Comparison of ENCODE assay signal across 22 cellular contexts in genomic region chr11:30454108-30454507, GRCh38.
A peak's percentile ranks its signal among the peaks of the same experiment; 100 is the strongest.
DNase-seq lines count a peak whose midpoint lies in the region; ATAC-seq and TF ChIP-seq lines count a peak whose summit lies in the region.
"Had no signal": no experiment of that assay in that cellular context is flagged by ENCODE, and none has a peak within 500 bp of the region (broad histone marks: within the 10 kb centered on the region; RNA-seq: fewer than 3 reads in every experiment).

No MANE protein-coding gene starts in this region.

- CTCF ChIA-PET in OCI-LY7 (lab: Charles Lee; ENCODE audit: unreplicated experiment) = no interaction called here

- H3K27me3 Mint-ChIP-seq in activated naive CD8-positive, alpha-beta T cell treated with anti-CD3 and anti-CD28 coated beads, Interleukin-2, amount 50 U/mL, for 24 hours = peaks cover 4% of the 10 kb centered on the region
- H3K27me3 Mint-ChIP-seq: progenitor cell of endocrine pancreas had no signal

- H3K4me1 Mint-ChIP-seq in activated naive CD8-positive, alpha-beta T cell treated with anti-CD3 and anti-CD28 coated beads, Interleukin-2, amount 50 U/mL, for 24 hours = no peaks in the 10 kb centered on the region
- H3K4me1 Mint-ChIP-seq: activated CD4-positive, alpha-beta T cell treated with anti-CD3 and anti-CD28 coated beads for 36 hours had no signal

- H3K4me3 Mint-ChIP-seq in activated naive CD8-positive, alpha-beta T cell treated with anti-CD3 and anti-CD28 coated beads, Interleukin-2, amount 50 U/mL, for 24 hours = no peak overlapping the region
- H3K4me3 Mint-ChIP-seq: activated CD4-positive, alpha-beta T cell treated with anti-CD3 and anti-CD28 coated beads for 36 hours had no signal

- H2AFZ ChIP-seq in OCI-LY7 (ENCODE audit: low read length) = no peak overlapping the region

- H3K27ac Mint-ChIP-seq in activated naive CD8-positive, alpha-beta T cell treated with anti-CD3 and anti-CD28 coated beads, Interleukin-2, amount 50 U/mL, for 24 hours = no peak overlapping the region
- H3K27ac Mint-ChIP-seq: activated CD4-positive, alpha-beta T cell treated with anti-CD3 and anti-CD28 coated beads for 36 hours; progenitor cell of endocrine pancreas had no signal

- ATAC-seq in GM21529 (IDR thresholded peaks at IDR 0.05; ENCODE audit: unreplicated experiment) = no peak
- ATAC-seq in activated naive CD8-positive, alpha-beta T cell treated with anti-CD3 and anti-CD28 coated beads, Interleukin-2, amount 50 U/mL, for 24 hours = no peak
- ATAC-seq: activated CD4-positive, alpha-beta T cell treated with anti-CD3 and anti-CD28 coated beads for 36 hours; Panc1 had no signal

- H3K9me2 ChIP-seq in OCI-LY7 (ENCODE audit: insufficient read depth, low read length) = no peaks in the 10 kb centered on the region

- H3K4me2 ChIP-seq in OCI-LY7 (ENCODE audit: low read length) = 0 out of 2 replicates have a peak overlapping the region, but pooled peaks have one; percentile 16

- no peak overlapping the region for H3K4me3 ChIP-seq in HUES48 (ENCODE audit: low read depth, low read length)
- no peak overlapping the region for H3K4me3 ChIP-seq in OCI-LY7 (ENCODE audit: low read depth, low read length, poor library complexity, severe bottlenecking)
- H3K4me3 ChIP-seq: colonic mucosa, SJCRH30 had no signal

- BruUV-seq in OCI-LY7 (replicated peaks; lab: Mats Ljungman, UMichigan) = no TSS peak

- POLR2A ChIA-PET in OCI-LY7 (lab: Charles Lee) = no interaction called here

- no peaks in the 10 kb centered on the region for H3K36me3 ChIP-seq in HUES48 (ENCODE audit: control insufficient read depth, insufficient read depth, low read length)
- no peaks in the 10 kb centered on the region for H3K36me3 ChIP-seq in OCI-LY7 (ENCODE audit: insufficient read depth, low read length)
- H3K36me3 ChIP-seq: colonic mucosa, SJCRH30 had no signal

- no peaks in the 10 kb centered on the region for H3K9me3 Mint-ChIP-seq in activated naive CD8-positive, alpha-beta T cell treated with anti-CD3 and anti-CD28 coated beads, Interleukin-2, amount 50 U/mL, for 24 hours

- no peaks in the 10 kb centered on the region; the same call in 1 of the 2 replicates for H3K27me3 ChIP-seq in HUES48 (ENCODE audit: control insufficient read depth, insufficient read depth, low read length)
- H3K27me3 ChIP-seq: colonic mucosa, SJCRH30 had no signal

- H3K27ac ChIP-seq in HUES48 (ENCODE audit: low read depth, low read length) = peak overlapping the region; percentile 53
- no peak overlapping the region for H3K27ac ChIP-seq in OCI-LY7 (ENCODE audit: low read depth, low read length, poor library complexity, severe bottlenecking)
- H3K27ac ChIP-seq: C4-2B, colonic mucosa, SJCRH30 had no signal

- H3K79me2 ChIP-seq in OCI-LY7 (ENCODE audit: insufficient read depth, low read depth, low read length) = no peaks in the 10 kb centered on the region

- no peaks in the 10 kb centered on the region for H3K36me3 Mint-ChIP-seq in activated naive CD8-positive, alpha-beta T cell treated with anti-CD3 and anti-CD28 coated beads, Interleukin-2, amount 50 U/mL, for 24 hours (ENCODE audit: low read depth)

- peak; percentile 16 for DNase-seq in COR-L47 (lab: John Stamatoyannopoulos, UW)
- peak; percentile 2 for DNase-seq in OCI-LY7 (ENCODE audit: low spot score)
- DNase-seq in left kidney (ENCODE audit: low read depth, low spot score) = peak; percentile 59
- no peak for DNase-seq in GOT3 (lab: John Stamatoyannopoulos, UW)
- no peak for DNase-seq in NCI-H146 (lab: John Stamatoyannopoulos, UW)
- no peak for DNase-seq in activated naive CD8-positive, alpha-beta T cell treated with anti-CD3 and anti-CD28 coated beads, Interleukin-2, amount 50 U/mL, for 24 hours
- DNase-seq: activated CD4-positive, alpha-beta T cell treated with anti-CD3 and anti-CD28 coated beads for 36 hours; activated naive CD4-positive, alpha-beta T cell treated with Interleukin-2 at 50 U/mL for 16 hours; activated T-cell treated with anti-CD3 and anti-CD28 coated beads, Interleukin-2, amount 50 U/mL, for 48 hours; amniotic stem cell; colonic mucosa; HCEC 1CT; NCI-H1105; NCI-H2171 treated with DMSO at 0.1 percent for 48 hours; NK-92 treated with Interleukin-12 subunit alpha and Interleukin-12 subunit beta, amount 100 ng/mL, for 24 hours; SJCRH30; T-helper 1 cell had no signal

- intact Hi-C loops in OCI-LY7 (cut with micrococcal nuclease; ENCODE audit: unreplicated experiment) = no loop called here

- H4K20me1 ChIP-seq in OCI-LY7 (ENCODE audit: insufficient read depth, low read length) = no peaks in the 10 kb centered on the region

- H3K9ac ChIP-seq in HUES48 (ENCODE audit: low read depth, low read length) = no peak overlapping the region

- H3K4me1 ChIP-seq in HUES48 (ENCODE audit: control insufficient read depth, insufficient read depth, low read length) (peaks cover 61% of the 10 kb centered on the region), OCI-LY7 (ENCODE audit: insufficient read depth, low read length, poor library complexity, severe bottlenecking) (no peaks in the 10 kb centered on the region)
- H3K4me1 ChIP-seq: colonic mucosa, SJCRH30 had no signal

- no peak for TF ChIP-seq CTCF in OCI-LY7 (conservative IDR thresholded peaks at IDR 0.05; ENCODE audit: low read length)

- H3K9me3 ChIP-seq in HUES48 (ENCODE audit: control insufficient read depth, insufficient read depth, low read length) (no peaks in the 10 kb centered on the region), OCI-LY7 (ENCODE audit: low read length) (no peaks in the 10 kb centered on the region)
- H3K9me3 ChIP-seq: colonic mucosa, SJCRH30 had no signal

Comparison
In these comparisons a context has a peak if more than half of its experiments do, and no peak if none do; other contexts are left out.
1. DNase-seq: peak in COR-L47 (single experiment), OCI-LY7 (single experiment) and left kidney (single experiment); none in GOT3 (single experiment), NCI-H146 (single experiment) and activated naive CD8-positive, alpha-beta T cell treated with anti-CD3 and anti-CD28 coated beads, Interleukin-2, amount 50 U/mL, for 24 hours (single experiment).